ENCODE assay signal across 19 cellular contexts in genomic region chr6:39350723-39351505, GRCh38. TPM values are rescaled to one million over a fixed set of nuclear protein-coding genes. Genes with fewer than 3 reads are reported as not detected.
A peak's percentile ranks its signal among the peaks of the same experiment; 100 is the strongest.
DNase-seq lines count a peak whose midpoint lies in the region; ATAC-seq and TF ChIP-seq lines count a peak whose summit lies in the region.
"Had no signal": no experiment of that assay in that cellular context is flagged by ENCODE, and none has a peak within 500 bp of the region (broad histone marks: within the 10 kb centered on the region; RNA-seq: fewer than 3 reads in every experiment).

No MANE protein-coding gene starts in this region.

- H3K36me3 ChIP-seq in thyroid gland = no peaks in the 10 kb centered on the region

- no peak overlapping the region for H3K4me3 ChIP-seq in thyroid gland (replicated peaks in 1 of 3)
- H3K4me3 ChIP-seq: A549 had no signal

- H3K27me3 ChIP-seq in thyroid gland = no peaks in the 10 kb centered on the region

- peak overlapping the region in 2 of 3 donors; percentile 15 to 56 for H3K27ac ChIP-seq in thyroid gland
- H3K27ac ChIP-seq: 22Rv1, A549, HL-60 had no signal

- H3K9me3 ChIP-seq in thyroid gland = no peaks in the 10 kb centered on the region
- H3K9me3 ChIP-seq: A549 had no signal

- TF ChIP-seq CTCF in thyroid gland (IDR thresholded peaks at IDR 0.05) = no peak

- WGBS in thyroid gland, 2 donors = 33 to 40% methylated on average over 11 to 13 of the region's 13 CpGs

- peaks cover 13 to 33% of the 10 kb centered on the region in 2 donors for H3K4me1 ChIP-seq in thyroid gland
- H3K4me1 ChIP-seq: A549 had no signal

- peak; percentile 15 for DNase-seq in DMS53 (lab: John Stamatoyannopoulos, UW)
- no peak for DNase-seq in DMS53 treated with DMSO at 0.1 percent for 48 hours (lab: John Stamatoyannopoulos, UW; ENCODE audit: unreplicated experiment)
- DNase-seq in DMS79 (lab: John Stamatoyannopoulos, UW) = peak; percentile 32
- peak; percentile 11 for DNase-seq in kidney tubule cell (ENCODE audit: low spot score)
- DNase-seq in thyroid gland = peak; percentile 77 to 80
- no peak for DNase-seq in NCI-H2081 (lab: John Stamatoyannopoulos, UW)
- DNase-seq in erythroblast (lab: John Stamatoyannopoulos, UW) = no peak
- DNase-seq: AML-193; C1 segment of cervical spinal cord; CD4-positive, CD25-positive, alpha-beta regulatory T cell; CD8-positive, alpha-beta memory T cell; COR-L47; H9 had no signal

- ATAC-seq in HG03460 (IDR thresholded peaks at IDR 0.05; ENCODE audit: unreplicated experiment) = no peak
- ATAC-seq: A549 had no signal

- TF ChIP-seq POLR2A in thyroid gland (IDR thresholded peaks at IDR 0.05) (no peak), erythroblast (IDR thresholded peaks at IDR 0.05; ENCODE audit: low read length) (no peak)

- intact Hi-C loops in thyroid gland (cut with DNase I) = no loop called here

RNA-seq across cellular contexts. Expression of gene KCNK16, which starts 28.4 kb away (rescaled TPM):
- under 1 TPM in 1 of 4 donors, not detected in 3; 0.88 TPM for total RNA-seq in thyroid gland
- total RNA-seq: CD4-positive, CD25-positive, alpha-beta regulatory T cell; CD8-positive, alpha-beta memory T cell; H1; H9; HT1080 had no signal

RNA-seq across cellular contexts. Expression of gene KCNK17, which starts 36.7 kb away (rescaled TPM):
- total RNA-seq in thyroid gland = 10 to 100 TPM in 1 of 4 donors, 1 to 10 TPM in 3; 1.1 to 11.5 (median 4.5) TPM
- total RNA-seq: CD4-positive, CD25-positive, alpha-beta regulatory T cell; CD8-positive, alpha-beta memory T cell; HT1080 had no signal

Comparison
In these comparisons a context has a peak if more than half of its experiments do, and no peak if none do; other contexts are left out.
1. DNase-seq: peak in DMS53 (single experiment), DMS79 (single experiment), kidney tubule cell (single experiment) and thyroid gland (2 of 2); none in DMS53 treated with DMSO at 0.1 percent for 48 hours (single experiment), NCI-H2081 (0 of 2) and erythroblast (0 of 2).